Comparison of ENCODE assay signal across 8 cellular contexts in the genomic region with DNA sequence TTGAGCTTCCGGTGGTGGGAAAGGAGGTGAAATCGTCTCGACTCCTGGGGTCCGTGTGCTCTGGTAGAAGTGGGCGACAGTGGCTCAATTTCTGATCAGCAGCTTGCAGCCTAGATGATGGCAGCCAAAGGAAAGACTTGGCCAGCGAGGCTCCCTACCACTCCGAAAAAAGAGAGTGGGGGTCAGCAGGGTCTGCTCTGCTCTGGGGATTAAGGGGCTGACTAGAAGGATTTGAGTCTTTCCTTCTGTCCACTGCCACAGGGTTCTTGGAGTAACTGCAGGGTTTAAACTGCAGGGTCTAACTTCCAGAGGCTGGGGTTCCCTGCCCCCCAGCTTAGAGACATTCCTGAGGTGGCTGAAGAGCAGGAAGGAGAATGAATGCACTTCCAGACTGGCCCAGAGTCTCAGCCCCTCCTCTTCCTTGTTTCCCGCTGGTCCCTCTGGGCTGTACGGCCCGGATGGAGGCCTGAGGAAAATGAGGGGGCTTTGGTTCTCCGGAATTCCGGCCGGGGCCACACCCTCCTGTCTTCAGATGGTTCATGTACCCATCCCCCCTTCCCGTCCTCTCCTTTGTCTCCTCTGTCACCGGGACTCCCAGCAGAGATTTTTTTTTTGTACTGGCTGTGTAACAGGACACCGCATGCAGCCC. TPM values are rescaled to one million over a fixed set of nuclear protein-coding genes. Genes with fewer than 3 reads are reported as not detected.
DNase-seq lines count a peak whose midpoint lies in the region; ATAC-seq and TF ChIP-seq lines count a peak whose summit lies in the region.

No MANE protein-coding gene starts in this region.

- POLR2A ChIA-PET in activated CD4-positive, alpha-beta T cell treated with anti-CD3 and anti-CD28 coated beads, Interleukin-2, amount 10 ng/mL, durations not matched to agents 7 days and 5 days (lab: Charles Lee): interaction anchor here (0.9 kb wide), 1 partner anchor 20 kb away, joined by 3 read pairs; no protein-coding TSS in a partner anchor
- POLR2A ChIA-PET in T-cell (lab: Charles Lee): interaction anchor here in 1 of 2 donors (0.7 to 0.8 kb wide), 2 partner anchors 15 to 305 kb away, joined by 3 read pairs; no protein-coding TSS in a partner anchor

- H3K9me3 Mint-ChIP-seq in activated CD4-positive, alpha-beta T cell treated with anti-CD3 and anti-CD28 coated beads, Interleukin-2, amount 10 ng/mL, durations not matched to agents 7 days and 5 days: no peaks in the 10 kb centered on the region
- H3K9me3 Mint-ChIP-seq in T-cell: no peaks in the 10 kb centered on the region
- H3K9me3 Mint-ChIP-seq in nephron: no peaks in the 10 kb centered on the region

- H3K27me3 Mint-ChIP-seq in activated CD4-positive, alpha-beta T cell treated with anti-CD3 and anti-CD28 coated beads, Interleukin-2, amount 10 ng/mL, durations not matched to agents 7 days and 5 days: no peaks in the 10 kb centered on the region
- H3K27me3 Mint-ChIP-seq in T-cell (no peaks in the 10 kb centered on the region), nephron (ENCODE audit: low read depth) (peaks cover 4% of the 10 kb centered on the region)

- peak overlapping the region; percentile 96 for H3K27ac Mint-ChIP-seq in activated CD4-positive, alpha-beta T cell treated with anti-CD3 and anti-CD28 coated beads, Interleukin-2, amount 10 ng/mL, durations not matched to agents 7 days and 5 days
- H3K27ac Mint-ChIP-seq in T-cell (peak overlapping the region; percentile 97 to 98), nephron (peak overlapping the region; percentile 100)

- H3K36me3 Mint-ChIP-seq in activated CD4-positive, alpha-beta T cell treated with anti-CD3 and anti-CD28 coated beads, Interleukin-2, amount 10 ng/mL, durations not matched to agents 7 days and 5 days (ENCODE audit: low read depth): no peaks in the 10 kb centered on the region
- H3K36me3 Mint-ChIP-seq in T-cell (no peaks in the 10 kb centered on the region), nephron (ENCODE audit: low read depth) (peaks cover 16% of the 10 kb centered on the region)

- CTCF ChIA-PET in activated CD4-positive, alpha-beta T cell treated with anti-CD3 and anti-CD28 coated beads, Interleukin-2, amount 10 ng/mL, durations not matched to agents 7 days and 5 days (lab: Charles Lee): interaction anchor here (1.5 to 4.4 kb wide), 3 partner anchors 11 to 14 kb away, joined by 4 to 21 read pairs (median 14); no protein-coding TSS in a partner anchor
- CTCF ChIA-PET in T-cell (lab: Charles Lee): no interaction called here

- no peak for TF ChIP-seq CTCF in nephron (IDR thresholded peaks at IDR 0.05; ENCODE audit: unreplicated experiment in 3 of 3)

- ATAC-seq in T-cell (replicated peaks in 1 of 4) (no peak), esophagus mucosa (peak; percentile 25), HG02678 (IDR thresholded peaks at IDR 0.05; ENCODE audit: unreplicated experiment) (no peak)

- H3K4me3 Mint-ChIP-seq in activated CD4-positive, alpha-beta T cell treated with anti-CD3 and anti-CD28 coated beads, Interleukin-2, amount 10 ng/mL, durations not matched to agents 7 days and 5 days: peak overlapping the region; percentile 94
- H3K4me3 Mint-ChIP-seq in T-cell (peak overlapping the region; percentile 97 to 98 (median 98)), nephron (peak overlapping the region; percentile 99)

- DNase-seq in activated CD4-positive, alpha-beta T cell treated with anti-CD3 and anti-CD28 coated beads, Interleukin-2, amount 10 ng/mL, durations not matched to agents 7 days and 5 days: no peak
- no peak for DNase-seq in activated CD4-positive, alpha-beta T cell treated with anti-CD3 and anti-CD28 coated beads, Interleukin-2, amount 50 U/mL, for 48 hours
- DNase-seq in T-cell (no peak), anterior cingulate cortex (lab: John Stamatoyannopoulos, UW) (no peak), GF-D8 (lab: John Stamatoyannopoulos, UW) (no peak)

- H3K4me1 Mint-ChIP-seq in activated CD4-positive, alpha-beta T cell treated with anti-CD3 and anti-CD28 coated beads, Interleukin-2, amount 10 ng/mL, durations not matched to agents 7 days and 5 days: peaks cover 47% of the 10 kb centered on the region
- H3K4me1 Mint-ChIP-seq in T-cell (peaks cover 44 to 50% (median 49%) of the 10 kb centered on the region in 3 donors), nephron (peaks cover 52% of the 10 kb centered on the region)

RNA-seq across cellular contexts. Expression of a gene that starts 0.9 kb away (rescaled TPM):
- total RNA-seq in activated CD4-positive, alpha-beta T cell treated with anti-CD3 and anti-CD28 coated beads, Interleukin-2, amount 10 ng/mL, durations not matched to agents 7 days and 5 days: 10 to 100 TPM; 11.3 to 11.9 TPM
- 10 to 100 TPM in 3 of 5 donors, 1 to 10 TPM in 2; 5.2 to 16.4 (median 13.9) TPM for total RNA-seq in T-cell
- 23.8 TPM for total RNA-seq in esophagus mucosa

RNA-seq across cellular contexts. Expression of a gene that starts 37.2 kb away (rescaled TPM):
- total RNA-seq in activated CD4-positive, alpha-beta T cell treated with anti-CD3 and anti-CD28 coated beads, Interleukin-2, amount 10 ng/mL, durations not matched to agents 7 days and 5 days: 10 to 100 TPM; 55.8 to 62.3 TPM
- total RNA-seq in T-cell: 10 to 100 TPM; 31.4 to 81.3 (median 70.9) TPM
- 1.0 TPM for total RNA-seq in esophagus mucosa

Comparison
In these comparisons a context has a peak if more than half of its experiments do, and no peak if none do; other contexts are left out.
1. RNA of a gene that starts 37.2 kb away (total RNA-seq): 31.4 to 81.3 TPM in T-cell and 55.8 to 62.3 TPM in activated CD4-positive, alpha-beta T cell treated with anti-CD3 and anti-CD28 coated beads, Interleukin-2, amount 10 ng/mL, durations not matched to agents 7 days and 5 days; 1.0 TPM in esophagus mucosa (single experiment); every median in the first group is over 10 times any median in the second.
2. Peak in every context shown above with its lines, with median percentiles within 50 percentile points of each other: H3K27ac Mint-ChIP-seq and H3K4me3 Mint-ChIP-seq.